ENCODE assay signal across 9 cellular contexts in genomic region chr2:43387092-43388062, GRCh38.
DNase-seq lines count a peak whose midpoint lies in the region; ATAC-seq and TF ChIP-seq lines count a peak whose summit lies in the region.
"Had no signal": no experiment of that assay in that cellular context is flagged by ENCODE, and none has a peak within 500 bp of the region (broad histone marks: within the 10 kb centered on the region; RNA-seq: fewer than 3 reads in every experiment).

No MANE protein-coding gene starts in this region.

- no peak overlapping the region for H3K27ac ChIP-seq in neural progenitor cell
- H3K27ac ChIP-seq: BLaER1 had no signal

- peaks cover 26% of the 10 kb centered on the region for H3K36me3 Mint-ChIP-seq in activated T-cell treated with anti-CD3 and anti-CD28 coated beads, Interleukin-2, amount 50 U/mL, for 24 hours (ENCODE audit: low read depth)
- H3K36me3 Mint-ChIP-seq in central memory CD8-positive, alpha-beta T cell (ENCODE audit: insufficient read depth) = peaks cover 9% of the 10 kb centered on the region
- H3K36me3 Mint-ChIP-seq in type B pancreatic cell (peaks cover 5% of the 10 kb centered on the region), neural progenitor cell (no peaks in the 10 kb centered on the region)

- no peaks in the 10 kb centered on the region for H3K27me3 Mint-ChIP-seq in activated T-cell treated with anti-CD3 and anti-CD28 coated beads, Interleukin-2, amount 50 U/mL, for 24 hours
- no peaks in the 10 kb centered on the region for H3K27me3 Mint-ChIP-seq in central memory CD8-positive, alpha-beta T cell
- H3K27me3 Mint-ChIP-seq in type B pancreatic cell (no peaks in the 10 kb centered on the region), neural progenitor cell (ENCODE audit: insufficient read depth, low read depth) (no peaks in the 10 kb centered on the region)

- H4K20me1 ChIP-seq in neural progenitor cell (ENCODE audit: low read depth) = no peaks in the 10 kb centered on the region
- H4K20me1 ChIP-seq: BLaER1 had no signal

- H3K36me3 ChIP-seq in neural progenitor cell = no peaks in the 10 kb centered on the region

- no peaks in the 10 kb centered on the region for H3K9me3 ChIP-seq in neural progenitor cell (ENCODE audit: low read depth)
- H3K9me3 ChIP-seq: BLaER1 had no signal

- H3K27ac Mint-ChIP-seq in activated T-cell treated with anti-CD3 and anti-CD28 coated beads, Interleukin-2, amount 50 U/mL, for 24 hours = peak overlapping the region; percentile 9
- H3K27ac Mint-ChIP-seq in central memory CD8-positive, alpha-beta T cell (ENCODE audit: low read depth) = peak overlapping the region; percentile 86
- H3K27ac Mint-ChIP-seq in type B pancreatic cell = peak overlapping the region; percentile 90
- no peak overlapping the region for H3K27ac Mint-ChIP-seq in neural progenitor cell

- peaks cover 46% of the 10 kb centered on the region for H3K4me1 Mint-ChIP-seq in activated T-cell treated with anti-CD3 and anti-CD28 coated beads, Interleukin-2, amount 50 U/mL, for 24 hours (ENCODE audit: low read depth)
- peaks cover 45% of the 10 kb centered on the region for H3K4me1 Mint-ChIP-seq in central memory CD8-positive, alpha-beta T cell
- peaks cover 35% of the 10 kb centered on the region for H3K4me1 Mint-ChIP-seq in type B pancreatic cell (ENCODE audit: unreplicated experiment)
- no peaks in the 10 kb centered on the region for H3K4me1 Mint-ChIP-seq in neural progenitor cell

- H3K4me3 Mint-ChIP-seq in activated T-cell treated with anti-CD3 and anti-CD28 coated beads, Interleukin-2, amount 50 U/mL, for 24 hours = no peak overlapping the region
- H3K4me3 Mint-ChIP-seq in central memory CD8-positive, alpha-beta T cell = peak overlapping the region; percentile 66
- H3K4me3 Mint-ChIP-seq in type B pancreatic cell = peak overlapping the region; percentile 26
- no peak overlapping the region for H3K4me3 Mint-ChIP-seq in neural progenitor cell

- H3K27me3 ChIP-seq in neural progenitor cell = no peaks in the 10 kb centered on the region
- H3K27me3 ChIP-seq: BLaER1 had no signal

- no peak for DNase-seq in activated T-cell treated with anti-CD3 and anti-CD28 coated beads, Interleukin-2, amount 50 U/mL, for 24 hours
- DNase-seq in activated T-cell treated with anti-CD3 and anti-CD28 coated beads for 4 hours (no peak), type B pancreatic cell (ENCODE audit: extremely low spot score, unreplicated experiment) (no peak), epidermal melanocyte (ENCODE audit: insufficient read length, low spot score) (no peak), cerebellar nuclear complex (lab: John Stamatoyannopoulos, UW) (no peak), neural progenitor cell (ENCODE audit: low spot score) (no peak)
- DNase-seq in central memory CD8-positive, alpha-beta T cell (ENCODE audit: low spot score in 2 of 2) = no peak

- ATAC-seq in HG03139 (IDR thresholded peaks at IDR 0.05; ENCODE audit: unreplicated experiment) = peak; percentile 63
- ATAC-seq in central memory CD8-positive, alpha-beta T cell (replicated peaks; ENCODE audit: extremely low read depth, poor library complexity, severe bottlenecking) = peak; percentile 68

- no peaks in the 10 kb centered on the region for H3K79me2 ChIP-seq in neural progenitor cell (ENCODE audit: low read depth)

- H3K4me2 ChIP-seq in neural progenitor cell = no peak overlapping the region
- H3K4me2 ChIP-seq: BLaER1 had no signal

- no peaks in the 10 kb centered on the region for H3K9me3 Mint-ChIP-seq in activated T-cell treated with anti-CD3 and anti-CD28 coated beads, Interleukin-2, amount 50 U/mL, for 24 hours
- H3K9me3 Mint-ChIP-seq in central memory CD8-positive, alpha-beta T cell = no peaks in the 10 kb centered on the region
- H3K9me3 Mint-ChIP-seq in type B pancreatic cell = no peaks in the 10 kb centered on the region
- H3K9me3 Mint-ChIP-seq in neural progenitor cell = no peaks in the 10 kb centered on the region

- H2AFZ ChIP-seq in neural progenitor cell (replicated peaks) = no peak overlapping the region

- H3K4me3 ChIP-seq in neural progenitor cell = no peak overlapping the region
- H3K4me3 ChIP-seq: BLaER1 had no signal

- H3K4me1 ChIP-seq in neural progenitor cell = no peaks in the 10 kb centered on the region
- H3K4me1 ChIP-seq: BLaER1 had no signal

- H3K9ac ChIP-seq in neural progenitor cell = no peak overlapping the region
- H3K9ac ChIP-seq: BLaER1 had no signal

- TF ChIP-seq CTCF in type B pancreatic cell (conservative IDR thresholded peaks at IDR 0.05) (no peak), neural progenitor cell (IDR thresholded peaks at IDR 0.05) (no peak)

- no peaks in the 10 kb centered on the region for H3F3A ChIP-seq in neural progenitor cell (ENCODE audit: low read depth)

Comparison
In these comparisons a context has a peak if more than half of its experiments do, and no peak if none do; other contexts are left out.
1. H3K4me3 Mint-ChIP-seq: peak in central memory CD8-positive, alpha-beta T cell (single experiment) and type B pancreatic cell (single experiment); none in activated T-cell treated with anti-CD3 and anti-CD28 coated beads, Interleukin-2, amount 50 U/mL, for 24 hours (single experiment) and neural progenitor cell (single experiment).